In genomic region chr2:237731663-237732062, GRCh38 we compare ENCODE assay signal across 8 cellular contexts.
DNase-seq lines count a peak whose midpoint lies in the region; ATAC-seq and TF ChIP-seq lines count a peak whose summit lies in the region.

No MANE protein-coding gene starts in this region.

- peak overlapping the region; percentile 20 for H3K9ac ChIP-seq in mesenchymal stem cell (ENCODE audit: low read length)

- no peak overlapping the region for H3K18ac ChIP-seq in mesenchymal stem cell (ENCODE audit: low read depth in 1 of 2, low read length in 2 of 2)

- intact Hi-C loops in uterus (cut with DNase I; ENCODE audit: low total_unique reads): no loop called here

- no peak overlapping the region for H2AK5ac ChIP-seq in mesenchymal stem cell (ENCODE audit: low read length, severe bottlenecking)

- H3K4ac ChIP-seq in mesenchymal stem cell (ENCODE audit: low read depth in 1 of 2, low read length in 2 of 2): no peak overlapping the region

- H2AFZ ChIP-seq in mesenchymal stem cell (ENCODE audit: low read depth, low read length): no peak overlapping the region

- TF ChIP-seq CTCF in C4-2B (conservative IDR thresholded peaks at IDR 0.05) (no peak), uterus (IDR thresholded peaks at IDR 0.05) (no peak)

- H3K4me3 ChIP-seq in mesenchymal stem cell (ENCODE audit: insufficient read depth in 1 of 2, low read depth in 1 of 2, low read length in 2 of 2) (no peak overlapping the region), uterus (no peak overlapping the region)

- TF ChIP-seq POLR2A in uterus (IDR thresholded peaks at IDR 0.05): no peak

- peak overlapping the region; percentile 96 for H3K27ac ChIP-seq in C4-2B
- no peak overlapping the region for H3K27ac ChIP-seq in mesenchymal stem cell (ENCODE audit: low read length, poor library complexity, severe bottlenecking)
- peak overlapping the region; percentile 83 to 91 for H3K27ac ChIP-seq in uterus

- no peak overlapping the region for H2BK15ac ChIP-seq in mesenchymal stem cell (ENCODE audit: low read depth, poor library complexity, severe bottlenecking)

- no peak for ATAC-seq in HG03097 (IDR thresholded peaks at IDR 0.05; ENCODE audit: low FRiP score, unreplicated experiment)

- peak overlapping the region in 1 of 2 experiments; percentile 11 for H2BK12ac ChIP-seq in mesenchymal stem cell (ENCODE audit: low read length in 2 of 2)

- H3K23ac ChIP-seq in mesenchymal stem cell (ENCODE audit: low read length in 2 of 2): no peak overlapping the region

- no peaks in the 10 kb centered on the region for H3K9me3 ChIP-seq in mesenchymal stem cell (ENCODE audit: control insufficient read depth, low read length)
- no peaks in the 10 kb centered on the region for H3K9me3 ChIP-seq in uterus

- H3K14ac ChIP-seq in mesenchymal stem cell (ENCODE audit: low read length in 2 of 2): no peak overlapping the region

- H2BK5ac ChIP-seq in mesenchymal stem cell (ENCODE audit: low read depth, low read length, poor library complexity, severe bottlenecking): no peak overlapping the region

- H3K4me1 ChIP-seq in mesenchymal stem cell (ENCODE audit: control insufficient read depth, insufficient read depth, low read depth, low read length) (peaks cover 24% of the 10 kb centered on the region), uterus (peaks cover 0 to 7% of the 10 kb centered on the region in 2 donors)

- no peak overlapping the region for H3K4me2 ChIP-seq in mesenchymal stem cell (ENCODE audit: low read length, poor library complexity, severe bottlenecking)

- H3K79me1 ChIP-seq in mesenchymal stem cell (replicated peaks; ENCODE audit: low read length, poor library complexity, severe bottlenecking): peaks cover 35% of the 10 kb centered on the region

- 1% methylated on average over 4 of the region's 6 CpGs for WGBS in mesenchymal stem cell

- DNase-seq in NCI-H2227 (lab: John Stamatoyannopoulos, UW; ENCODE audit: unreplicated experiment) (peak; percentile 22), amniotic stem cell (lab: John Stamatoyannopoulos, UW) (peak; percentile 36), mesenchymal stem cell (peak; percentile 82), uterus (no peak), middle frontal gyrus (ENCODE audit: extremely low spot score, low spot score) (no peak), GOT3 (lab: John Stamatoyannopoulos, UW) (no peak)

- H3K27me3 ChIP-seq in mesenchymal stem cell (ENCODE audit: control insufficient read depth in 1 of 2, insufficient read depth in 1 of 2, low read length in 2 of 2) (no peaks in the 10 kb centered on the region), uterus (no peaks in the 10 kb centered on the region)

- H4K91ac ChIP-seq in mesenchymal stem cell (ENCODE audit: low read length): no peak overlapping the region

- no peak overlapping the region for H4K8ac ChIP-seq in mesenchymal stem cell (ENCODE audit: low read length)

- H3K36me3 ChIP-seq in mesenchymal stem cell (ENCODE audit: control insufficient read depth in 1 of 2, insufficient read depth in 2 of 2, low read depth in 1 of 2, low read length in 2 of 2): peaks cover 11 to 29% of the 10 kb centered on the region in 2 experiments
- H3K36me3 ChIP-seq in uterus: no peaks in the 10 kb centered on the region

- no peak overlapping the region for H2BK120ac ChIP-seq in mesenchymal stem cell (ENCODE audit: low read depth, low read length)

Comparison
In these comparisons a context has a peak if more than half of its experiments do, and no peak if none do; other contexts are left out.
1. DNase-seq: peak in NCI-H2227 (single experiment), amniotic stem cell (single experiment) and mesenchymal stem cell (single experiment); none in uterus (0 of 2), middle frontal gyrus (single experiment) and GOT3 (single experiment).